13 cellular contexts compared by ENCODE assay signal in the genomic region with DNA sequence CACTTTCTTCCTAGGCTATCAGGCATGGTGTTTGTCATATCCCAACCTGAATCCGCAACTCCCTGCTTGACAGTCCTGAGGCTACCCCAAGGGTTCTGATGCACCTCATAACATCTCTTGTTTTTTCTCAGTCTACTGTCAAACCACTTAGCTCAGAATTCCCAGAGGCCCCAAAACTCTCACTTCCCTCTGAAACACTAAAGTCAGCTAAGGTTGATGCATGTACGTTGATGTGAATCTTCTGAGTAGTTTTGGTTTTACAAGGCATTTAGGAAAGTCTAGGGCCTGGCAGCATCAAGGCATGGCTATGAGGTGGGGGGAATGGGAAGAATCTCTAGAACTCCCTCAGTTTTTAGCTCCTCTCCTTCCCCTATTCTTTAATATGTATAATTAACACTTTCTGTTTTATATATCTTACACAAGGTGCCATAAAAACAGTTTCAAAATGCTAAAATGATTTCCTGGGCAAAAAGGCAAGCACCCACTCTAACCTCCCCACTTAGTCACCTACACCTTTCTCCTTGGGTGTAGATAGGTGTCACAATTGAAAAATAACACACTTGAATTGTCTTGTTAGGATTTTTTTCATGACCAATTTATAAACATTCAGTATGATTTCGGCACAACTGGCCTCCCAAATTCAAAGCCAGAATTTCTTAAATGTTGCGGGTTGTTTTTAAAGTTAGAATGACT.
DNase-seq lines count a peak whose midpoint lies in the region; ATAC-seq and TF ChIP-seq lines count a peak whose summit lies in the region.
"Had no signal": no experiment of that assay in that cellular context is flagged by ENCODE, and none has a peak within 500 bp of the region (broad histone marks: within the 10 kb centered on the region; RNA-seq: fewer than 3 reads in every experiment).

No MANE protein-coding gene starts in this region.

- no peaks in the 10 kb centered on the region for H3K79me2 ChIP-seq in PC-3 (ENCODE audit: low read length)

- peak; percentile 22 for DNase-seq in NAMALWA (ENCODE audit: low spot score)
- DNase-seq in activated T-cell treated with anti-CD3 and anti-CD28 coated beads for 4 hours = no peak
- DNase-seq in mesenteric fat pad (ENCODE audit: low spot score) = no peak
- DNase-seq in PC-3 = no peak
- no peak for DNase-seq in occipital lobe (lab: John Stamatoyannopoulos, UW)
- DNase-seq: activated CD4-positive, alpha-beta T cell treated with anti-CD3 and anti-CD28 coated beads, Interleukin-2, amount 50 U/mL, for 1 hour; GOT3; OCI-M1; stimulated activated CD4-positive, alpha-beta T cell treated with anti-CD3 and anti-CD28 coated beads, Interleukin-1b, Interleukin-23, amount 100 ng/mL, for 48 hours had no signal

- POLR2A ChIA-PET in PC-3 (lab: Charles Lee; ENCODE audit: unreplicated experiment) = no interaction called here

- no peak overlapping the region for H2AFZ ChIP-seq in PC-3 (ENCODE audit: low read length)
- H2AFZ ChIP-seq: neural progenitor cell had no signal

- no peaks in the 10 kb centered on the region for H3K4me1 ChIP-seq in PC-3 (ENCODE audit: insufficient read depth, low read length)
- H3K4me1 ChIP-seq: neural progenitor cell had no signal

- no peaks in the 10 kb centered on the region for H3F3A ChIP-seq in PC-3 (ENCODE audit: low read length, unreplicated experiment)

- H3K9ac ChIP-seq in PC-3 (ENCODE audit: low read length) = no peak overlapping the region
- H3K9ac ChIP-seq: neural progenitor cell had no signal

- no peak for TF ChIP-seq CTCF in PC-3 (conservative IDR thresholded peaks at IDR 0.05; ENCODE audit: low read depth, low read length)

- CTCF ChIA-PET in PC-3 (lab: Charles Lee) = no interaction called here

- H3K4me3 ChIP-seq in PC-3 (ENCODE audit: low read length) = no peak overlapping the region
- H3K4me3 ChIP-seq: neural progenitor cell had no signal

- BruUV-seq in PC-3 (replicated peaks; lab: Mats Ljungman, UMichigan) = no TSS peak

- H3K9me3 ChIP-seq in PC-3 (ENCODE audit: low read length) = no peaks in the 10 kb centered on the region

- no peak overlapping the region for H3K4me2 ChIP-seq in PC-3 (ENCODE audit: low read length)
- H3K4me2 ChIP-seq: neural progenitor cell had no signal

- intact Hi-C loops in PC-3 (cut with micrococcal nuclease) = no loop called here

- H3K27ac ChIP-seq in PC-3 (ENCODE audit: low read length) = no peak overlapping the region
- H3K27ac ChIP-seq: neural progenitor cell had no signal

- no peaks in the 10 kb centered on the region for H3K36me3 ChIP-seq in PC-3 (ENCODE audit: low read depth, low read length)
- H3K36me3 ChIP-seq: neural progenitor cell had no signal

- no peaks in the 10 kb centered on the region for H3K9me2 ChIP-seq in PC-3 (replicated peaks; ENCODE audit: low read length)

- TF ChIP-seq POLR2A in GM18505 (IDR thresholded peaks at IDR 0.05; ENCODE audit: borderline replicate concordance, extremely low read depth, insufficient read depth, insufficient read length) = no peak

- no peaks in the 10 kb centered on the region for H3K27me3 ChIP-seq in PC-3 (ENCODE audit: low read length)
- H3K27me3 ChIP-seq: neural progenitor cell had no signal

- no peaks in the 10 kb centered on the region for H4K20me1 ChIP-seq in PC-3 (ENCODE audit: low read length)

- ATAC-seq in GM18505 (IDR thresholded peaks at IDR 0.05; ENCODE audit: unreplicated experiment) (peak; percentile 82), GM19468 (IDR thresholded peaks at IDR 0.05; ENCODE audit: extremely low read depth, unreplicated experiment) (peak; percentile 76), HG03025 (IDR thresholded peaks at IDR 0.05; ENCODE audit: low FRiP score, unreplicated experiment) (peak; percentile 90), PC-3 (no peak)
